8 cellular contexts compared by ENCODE assay signal in the genomic region with DNA sequence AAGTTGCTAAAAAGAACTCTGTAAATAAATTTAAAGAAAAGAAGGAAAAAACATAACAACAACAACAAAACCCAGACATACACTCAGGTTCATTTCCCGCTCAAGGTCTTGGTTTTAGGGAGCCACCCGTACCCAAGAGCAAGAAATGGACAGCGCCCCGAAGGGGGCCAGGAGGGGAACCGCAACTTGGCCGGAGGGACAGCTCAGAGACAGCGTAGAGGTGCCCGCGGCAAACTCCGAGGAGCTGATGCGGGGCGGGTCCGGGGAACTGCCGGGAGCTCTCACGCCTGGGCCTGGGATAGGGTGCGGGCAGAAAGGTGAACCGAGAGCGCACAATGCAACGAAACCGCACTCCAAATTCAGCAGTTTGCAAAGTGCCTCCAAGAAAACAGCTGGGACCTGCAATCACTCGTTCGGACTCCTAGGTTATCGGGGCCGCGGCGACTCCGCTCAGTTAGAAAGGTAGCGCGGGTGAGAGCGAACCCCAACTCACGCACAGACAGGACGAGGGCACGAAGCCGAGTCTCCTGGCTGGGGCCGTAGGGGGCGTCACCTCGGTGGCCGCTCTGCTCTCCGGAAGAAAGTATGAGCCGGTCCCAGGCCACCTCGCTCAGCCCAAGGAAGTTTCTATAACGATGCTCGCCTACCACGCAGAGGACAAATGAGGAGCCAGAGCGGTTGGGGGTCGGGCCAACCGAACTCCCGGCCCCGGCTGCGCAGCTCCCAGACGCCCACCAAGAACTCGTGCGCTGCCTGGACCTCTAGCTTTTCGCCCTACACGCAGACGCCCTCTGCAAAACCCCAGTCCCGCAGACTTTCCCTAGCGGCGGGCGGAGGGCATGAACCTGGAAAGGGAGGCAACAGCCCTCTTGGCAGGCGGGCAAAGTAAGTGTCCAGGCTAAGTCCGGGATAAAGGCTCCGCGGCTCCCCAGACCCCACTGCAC. TPM values are rescaled to one million over a fixed set of nuclear protein-coding genes. Genes with fewer than 3 reads are reported as not detected.
A peak's percentile ranks its signal among the peaks of the same experiment; 100 is the strongest.
DNase-seq lines count a peak whose midpoint lies in the region; ATAC-seq lines count a peak whose summit lies in the region.

No MANE protein-coding gene starts in this region.

- intact Hi-C loops in CD4-positive, alpha-beta memory T cell (cut with micrococcal nuclease) = no loop called here
- intact Hi-C loops in left ventricle myocardium superior (cut with micrococcal nuclease) = no loop called here
- intact Hi-C loops in posterior cingulate gyrus (cut with DNase I) = no loop called here

- H3K9me3 Mint-ChIP-seq in CD4-positive, alpha-beta memory T cell = peaks cover 0 to 3% (median 0%) of the 10 kb centered on the region in 8 donors
- peaks cover 0 to 3% (median 3%) of the 10 kb centered on the region in 3 donors for H3K9me3 Mint-ChIP-seq in IgD-negative memory B cell
- no peaks in the 10 kb centered on the region for H3K9me3 Mint-ChIP-seq in activated naive CD4-positive, alpha-beta T cell treated with anti-CD3 and anti-CD28 coated beads, Interleukin-2, amount 50 U/mL, for 72 hours

- no peaks in the 10 kb centered on the region for H3K36me3 Mint-ChIP-seq in CD4-positive, alpha-beta memory T cell
- no peaks in the 10 kb centered on the region for H3K36me3 Mint-ChIP-seq in IgD-negative memory B cell
- no peaks in the 10 kb centered on the region for H3K36me3 Mint-ChIP-seq in activated naive CD4-positive, alpha-beta T cell treated with anti-CD3 and anti-CD28 coated beads, Interleukin-2, amount 50 U/mL, for 72 hours

- peak in 4 of 5 donors; percentile 9 to 19 (median 14) for DNase-seq in CD4-positive, alpha-beta memory T cell
- peak in 1 of 2 donors; percentile 27 for DNase-seq in activated naive CD4-positive, alpha-beta T cell treated with anti-CD3 and anti-CD28 coated beads, Interleukin-2, amount 50 U/mL, for 72 hours (ENCODE audit: low spot score in 2 of 2)
- DNase-seq in left ventricle myocardium superior (peak; percentile 39), posterior cingulate gyrus (peak in 6 of 10 donors; percentile 8 to 82 (median 42)), GF-D8 (lab: John Stamatoyannopoulos, UW) (no peak), kidney glomerular epithelial cell (lab: John Stamatoyannopoulos, UW) (no peak), NCI-H1694 treated with DMSO at 0.1 percent for 48 hours (lab: John Stamatoyannopoulos, UW) (no peak)

- H3K27me3 Mint-ChIP-seq in CD4-positive, alpha-beta memory T cell = peaks cover 45 to 47% of the 10 kb centered on the region in 2 donors
- H3K27me3 Mint-ChIP-seq in IgD-negative memory B cell = peaks cover 59% of the 10 kb centered on the region

- H3K4me1 ChIP-seq in CD4-positive, alpha-beta memory T cell (ENCODE audit: insufficient read depth, low read length) = peaks cover 21% of the 10 kb centered on the region

- no peak overlapping the region for H3K27ac ChIP-seq in CD4-positive, alpha-beta memory T cell (ENCODE audit: low read depth, low read length)

- POLR2A ChIA-PET in CD4-positive, alpha-beta memory T cell (lab: Charles Lee; ENCODE audit: partially characterized antibody) = interaction anchor here (0.6 kb wide), 1 partner anchor 729 kb away, joined by 4 read pairs; no protein-coding TSS in a partner anchor

- no peaks in the 10 kb centered on the region for H3K36me3 ChIP-seq in CD4-positive, alpha-beta memory T cell (ENCODE audit: insufficient read depth, low read length)

- peak; percentile 31 to 36 for ATAC-seq in activated naive CD4-positive, alpha-beta T cell treated with anti-CD3 and anti-CD28 coated beads, Interleukin-2, amount 50 U/mL, for 72 hours
- ATAC-seq in left ventricle myocardium superior = peak; percentile 65

- peaks cover 9 to 39% (median 23%) of the 10 kb centered on the region in 4 donors for H3K4me1 Mint-ChIP-seq in CD4-positive, alpha-beta memory T cell
- peaks cover 0 to 7% (median 2%) of the 10 kb centered on the region in 3 donors for H3K4me1 Mint-ChIP-seq in IgD-negative memory B cell

- peak overlapping the region; percentile 76 to 89 (median 86) for H3K4me3 Mint-ChIP-seq in CD4-positive, alpha-beta memory T cell
- peak overlapping the region in 3 of 4 donors; percentile 46 to 88 (median 65) for H3K4me3 Mint-ChIP-seq in IgD-negative memory B cell

- CTCF ChIA-PET in CD4-positive, alpha-beta memory T cell (lab: Charles Lee; ENCODE audit: partially characterized antibody) = interaction anchor here (0.6 to 1.2 kb wide), 5 partner anchors 14 to 183 kb away, joined by 3 to 5 read pairs (median 4); no protein-coding TSS in a partner anchor

- H3K4me3 ChIP-seq in CD4-positive, alpha-beta memory T cell (ENCODE audit: low read length in 2 of 2) = peak overlapping the region in 1 of 2 donors; percentile 51

- H3K27me3 ChIP-seq in CD4-positive, alpha-beta memory T cell (ENCODE audit: insufficient read depth, low read length) = peaks cover 37% of the 10 kb centered on the region

- no peaks in the 10 kb centered on the region for H3K9me3 ChIP-seq in CD4-positive, alpha-beta memory T cell (ENCODE audit: control insufficient read depth in 1 of 2, low read length in 2 of 2)

- peak overlapping the region in 3 of 7 donors; percentile 29 to 67 (median 60) for H3K27ac Mint-ChIP-seq in CD4-positive, alpha-beta memory T cell
- H3K27ac Mint-ChIP-seq in IgD-negative memory B cell = no peak overlapping the region
- H3K27ac Mint-ChIP-seq in activated naive CD4-positive, alpha-beta T cell treated with anti-CD3 and anti-CD28 coated beads, Interleukin-2, amount 50 U/mL, for 72 hours = no peak overlapping the region

RNA-seq across cellular contexts. Expression of a gene that starts 1.4 kb away (rescaled TPM):
- total RNA-seq in CD4-positive, alpha-beta memory T cell = not detected
- not detected for polyA plus RNA-seq in CD4-positive, alpha-beta memory T cell
- polyA plus RNA-seq in IgD-negative memory B cell = not detected
- under 1 TPM in 1 of 2 donors, not detected in 1; 0.47 TPM for total RNA-seq in activated naive CD4-positive, alpha-beta T cell treated with anti-CD3 and anti-CD28 coated beads, Interleukin-2, amount 50 U/mL, for 72 hours
- 9.0 TPM for total RNA-seq in left ventricle myocardium superior

Comparison
In these comparisons a context has a peak if more than half of its experiments do, and no peak if none do; other contexts are left out.
1. DNase-seq: peak in CD4-positive, alpha-beta memory T cell (4 of 5), left ventricle myocardium superior (single experiment) and posterior cingulate gyrus (6 of 10); none in GF-D8 (single experiment), kidney glomerular epithelial cell (single experiment) and NCI-H1694 treated with DMSO at 0.1 percent for 48 hours (single experiment).